11 cellular contexts compared by ENCODE assay signal in the genomic region with DNA sequence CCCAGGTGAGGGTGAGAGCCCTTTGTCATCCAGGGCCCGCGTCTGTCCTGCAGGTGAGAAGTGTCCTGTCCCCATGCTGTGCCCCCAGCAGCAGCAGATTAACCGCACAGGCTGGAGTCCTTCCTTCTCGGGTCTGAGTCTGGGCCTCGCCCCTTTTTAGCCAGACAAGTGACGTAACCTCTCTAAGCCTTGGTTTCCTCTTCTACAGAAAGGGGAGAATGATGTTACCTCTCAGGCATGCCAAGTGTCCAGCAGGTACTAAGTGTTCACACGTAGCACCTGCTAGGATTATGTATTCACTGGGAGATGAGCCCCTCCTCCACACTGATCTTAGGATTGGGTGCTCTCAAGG. TPM values are rescaled to one million over a fixed set of nuclear protein-coding genes. Genes with fewer than 3 reads are reported as not detected.
DNase-seq lines count a peak whose midpoint lies in the region; ATAC-seq and TF ChIP-seq lines count a peak whose summit lies in the region.
"Had no signal": no experiment of that assay in that cellular context is flagged by ENCODE, and none has a peak within 500 bp of the region (broad histone marks: within the 10 kb centered on the region; RNA-seq: fewer than 3 reads in every experiment).

No MANE protein-coding gene starts in this region.

- H3K4me1 ChIP-seq in breast epithelium, result no peaks in the 10 kb centered on the region
- H3K4me1 ChIP-seq in mesendoderm (ENCODE audit: control insufficient read depth, low read depth, low read length), result peaks cover 4% of the 10 kb centered on the region
- peaks cover 30% of the 10 kb centered on the region for H3K4me1 ChIP-seq in vagina
- H3K4me1 ChIP-seq: A549 had no signal

- TF ChIP-seq CTCF in MCF 10A (IDR thresholded peaks at IDR 0.05; ENCODE audit: unreplicated experiment) (no peak), breast epithelium (IDR thresholded peaks at IDR 0.05) (no peak), epithelial cell of esophagus (IDR thresholded peaks at IDR 0.05; ENCODE audit: insufficient read depth, low read depth, low read length, missing control alignments) (no peak), vagina (IDR thresholded peaks at IDR 0.05) (no peak)

- no peak overlapping the region for H4K5ac ChIP-seq in mesendoderm (ENCODE audit: low read length)

- peak overlapping the region in 1 of 2 donors; percentile 35 for H3K27ac ChIP-seq in breast epithelium
- H3K27ac ChIP-seq in mesendoderm (ENCODE audit: low read depth, low read length), result no peak overlapping the region
- H3K27ac ChIP-seq in vagina, result peak overlapping the region; percentile 88
- H3K27ac ChIP-seq: A549 had no signal

- no peak overlapping the region for H3K4ac ChIP-seq in mesendoderm (ENCODE audit: low read depth, low read length)

- TF ChIP-seq POLR2A in breast epithelium (IDR thresholded peaks at IDR 0.05) (no peak), vagina (IDR thresholded peaks at IDR 0.05) (no peak)

- H3K36me3 ChIP-seq in breast epithelium, result no peaks in the 10 kb centered on the region
- H3K36me3 ChIP-seq in mesendoderm (ENCODE audit: control insufficient read depth, insufficient read depth, low read length), result no peaks in the 10 kb centered on the region
- H3K36me3 ChIP-seq in vagina, result no peaks in the 10 kb centered on the region

- peaks cover 2% of the 10 kb centered on the region for H3K79me1 ChIP-seq in mesendoderm (ENCODE audit: low read length)

- no peak overlapping the region for H3K23ac ChIP-seq in mesendoderm (ENCODE audit: low read length)

- CTCF ChIA-PET in MCF 10A (lab: Yijun Ruan, JAX), result interaction anchor here (0.6 to 0.7 kb wide), 2 partner anchors 49 to 186 kb away, joined by 3 read pairs; no protein-coding TSS in a partner anchor

- no TSS peak for BruUV-seq in MCF 10A (replicated peaks; lab: Mats Ljungman, UMichigan)

- no peaks in the 10 kb centered on the region for H3K27me3 Mint-ChIP-seq in MCF 10A (ENCODE audit: insufficient read depth, unreplicated experiment)

- H3K18ac ChIP-seq in mesendoderm (ENCODE audit: low read length), result no peak overlapping the region

- no peak overlapping the region for H3K9ac ChIP-seq in mesendoderm (ENCODE audit: low read length)

- H3K36me3 Mint-ChIP-seq in MCF 10A (ENCODE audit: insufficient read depth, unreplicated experiment), result peaks cover 13% of the 10 kb centered on the region
- H3K36me3 Mint-ChIP-seq: activated naive CD8-positive, alpha-beta T cell had no signal

- no peak overlapping the region for H2BK15ac ChIP-seq in mesendoderm (replicated peaks; ENCODE audit: low read depth)

- POLR2A ChIA-PET in MCF 10A (lab: Yijun Ruan, JAX), result no interaction called here

- no peaks in the 10 kb centered on the region for H3K79me2 ChIP-seq in mesendoderm (ENCODE audit: control insufficient read depth, insufficient read depth, low read length)

- intact Hi-C loops in MCF 10A (cut with micrococcal nuclease) (no loop called here), breast epithelium (cut with DNase I; ENCODE audit: low total_unique reads) (no loop called here), vagina (cut with DNase I) (loop anchor here (5.0 to 10.0 kb wide), 2 partner anchors 44 to 93 kb away; no protein-coding TSS in a partner anchor)

- H3K4me2 ChIP-seq in mesendoderm (ENCODE audit: low read length), result no peak overlapping the region
- H3K4me2 ChIP-seq: A549 had no signal

- DNase-seq in MCF 10A (ENCODE audit: unreplicated experiment) (peak; percentile 68), breast epithelium (ENCODE audit: low spot score in 2 of 2) (no peak), epithelial cell of esophagus (ENCODE audit: low read depth) (peak; percentile 97), mesendoderm (peak; percentile 87), vagina (ENCODE audit: extremely low spot score in 2 of 2) (no peak), UCSD-AML1 (lab: John Stamatoyannopoulos, UW; ENCODE audit: unreplicated experiment) (no peak), SW 1271 (lab: John Stamatoyannopoulos, UW) (no peak)

- H3K56ac ChIP-seq in mesendoderm (ENCODE audit: low read length), result no peak overlapping the region

- ATAC-seq in GM21717 (IDR thresholded peaks at IDR 0.05; ENCODE audit: unreplicated experiment), result no peak
- ATAC-seq: A549 had no signal

- H3K9me3 ChIP-seq in breast epithelium (no peaks in the 10 kb centered on the region), vagina (no peaks in the 10 kb centered on the region)
- H3K9me3 ChIP-seq: A549 had no signal

- no CpG with 5 or more reads among the region's 7 CpGs for WGBS in mesendoderm (ENCODE audit: extremely low coverage, insufficient coverage, low lambda C conversion rate)

- H3K27me3 ChIP-seq in breast epithelium (no peaks in the 10 kb centered on the region), mesendoderm (ENCODE audit: insufficient read depth, low read length, poor library complexity) (no peaks in the 10 kb centered on the region), vagina (no peaks in the 10 kb centered on the region)

- H2AK5ac ChIP-seq in mesendoderm (ENCODE audit: low read length), result no peak overlapping the region

- H2BK5ac ChIP-seq in mesendoderm (ENCODE audit: low read length), result no peak overlapping the region

- H4K8ac ChIP-seq in mesendoderm (ENCODE audit: low read depth, low read length), result no peak overlapping the region

- peak overlapping the region; percentile 52 for H3K27ac Mint-ChIP-seq in MCF 10A (ENCODE audit: low read depth, unreplicated experiment)
- H3K27ac Mint-ChIP-seq: activated naive CD8-positive, alpha-beta T cell; dendritic cell treated with granulocyte-macrophage colony-stimulating factor and Interleukin-4, amounts not matched to agents 40 ng/mL and 50 ng/mL, for 4 days had no signal

- H3K4me3 Mint-ChIP-seq in MCF 10A (ENCODE audit: unreplicated experiment), result no peak overlapping the region
- H3K4me3 Mint-ChIP-seq: activated naive CD8-positive, alpha-beta T cell; dendritic cell treated with granulocyte-macrophage colony-stimulating factor and Interleukin-4, amounts not matched to agents 40 ng/mL and 50 ng/mL, for 4 days had no signal

- H2BK120ac ChIP-seq in mesendoderm (ENCODE audit: low read depth, low read length), result no peak overlapping the region

- H3K9me3 Mint-ChIP-seq in MCF 10A (ENCODE audit: unreplicated experiment), result no peaks in the 10 kb centered on the region
- H3K9me3 Mint-ChIP-seq: dendritic cell treated with granulocyte-macrophage colony-stimulating factor and Interleukin-4, amounts not matched to agents 40 ng/mL and 50 ng/mL, for 4 days had no signal

- H3K4me3 ChIP-seq in breast epithelium (no peak overlapping the region), epithelial cell of esophagus (ENCODE audit: low read length) (no peak overlapping the region), mesendoderm (ENCODE audit: low read length) (no peak overlapping the region), vagina (no peak overlapping the region)
- H3K4me3 ChIP-seq: A549 had no signal

- peaks cover 31% of the 10 kb centered on the region for H3K4me1 Mint-ChIP-seq in MCF 10A (ENCODE audit: insufficient read depth, unreplicated experiment)

RNA-seq across cellular contexts. Expression of a gene that starts 6.9 kb away (rescaled TPM):
- total RNA-seq in MCF 10A (2022) (4.8 and 7.6 TPM in 2 replicates), breast epithelium (10 to 100 TPM in 1 of 3 donors, 1 to 10 TPM in 2; 6.3 to 17.0 (median 9.9) TPM), vagina (30.9 TPM)
- 4.4 TPM for polyA plus RNA-seq in mesendoderm (2013, experiment 1 of 2)
- 4.5 TPM for polyA plus RNA-seq in mesendoderm (2013, experiment 2 of 2)

Comparison
In these comparisons a context has a peak if more than half of its experiments do, and no peak if none do; other contexts are left out.
1. DNase-seq: peak in MCF 10A (single experiment), epithelial cell of esophagus (single experiment) and mesendoderm (single experiment); none in breast epithelium (0 of 2), vagina (0 of 2), UCSD-AML1 (single experiment) and SW 1271 (0 of 2).